In genomic region chr11:76105637-76106036, GRCh38 we compare ENCODE assay signal across 8 cellular contexts.
"Had no signal": no experiment of that assay in that cellular context is flagged by ENCODE, and none has a peak within 500 bp of the region (broad histone marks: within the 10 kb centered on the region; RNA-seq: fewer than 3 reads in every experiment).

No MANE protein-coding gene starts in this region.

- H3K4me3 ChIP-seq: GM12878 had no signal

- FAIRE-seq: G401.6, GM12878, GM12891, GM12892, GM18507, GM19239 had no signal

- DNase-seq: GDM1, GF-D8 had no signal

- ATAC-seq: GM12878 had no signal
